ENCODE assay signal across 1 cellular context in genomic region chr2:179580378-179581146, GRCh38.
TF ChIP-seq lines count a peak whose summit lies in the region.

No MANE protein-coding gene starts in this region.

TF ChIP-seq in HepG2, 621 proteins besides CTCF, POLR2A, EP300 and RAD21 (continued from another document and continues in another):
- TF ChIP-seq ZBTB39 (CRISPR knock-in tag; IDR thresholded peaks at IDR 0.05), result no peak
- TF ChIP-seq ZNF550 (CRISPR knock-in tag; IDR thresholded peaks at IDR 0.05; ENCODE audit: borderline replicate concordance), result no peak
- no peak for TF ChIP-seq ZNF546 (CRISPR knock-in tag; conservative IDR thresholded peaks at IDR 0.05)
- peak; percentile 37; the same call in 1 of the 2 replicates for TF ChIP-seq ZNF614 (CRISPR knock-in tag; IDR thresholded peaks at IDR 0.05; ENCODE audit: borderline replicate concordance)
- no peak for TF ChIP-seq ATF7 (IDR thresholded peaks at IDR 0.05)
- TF ChIP-seq ATF7 (CRISPR knock-in tag; IDR thresholded peaks at IDR 0.05), result no peak
- no peak for TF ChIP-seq ZNF589 (CRISPR knock-in tag; conservative IDR thresholded peaks at IDR 0.05)
- TF ChIP-seq ZNF816 (CRISPR knock-in tag; IDR thresholded peaks at IDR 0.05; ENCODE audit: borderline replicate concordance), result no peak
- no peak for TF ChIP-seq RFX3 (CRISPR knock-in tag; IDR thresholded peaks at IDR 0.05)
- no peak for TF ChIP-seq POLR2AphosphoS2 (IDR thresholded peaks at IDR 0.05; ENCODE audit: low read depth, low read length)
- no peak for TF ChIP-seq ZNF510 (CRISPR knock-in tag; IDR thresholded peaks at IDR 0.05; ENCODE audit: low read depth)
- no peak for TF ChIP-seq KLF6 (CRISPR knock-in tag; IDR thresholded peaks at IDR 0.05)
- peak; percentile 54 for TF ChIP-seq ZNF781 (CRISPR knock-in tag; IDR thresholded peaks at IDR 0.05; ENCODE audit: borderline replicate concordance, not compliant biosample characterization)
- TF ChIP-seq TBX3 (IDR thresholded peaks at IDR 0.05; ENCODE audit: borderline replicate concordance), result no peak
- TF ChIP-seq ZNF672 (CRISPR knock-in tag; IDR thresholded peaks at IDR 0.05), result no peak
- peak; percentile 48; the same call in 1 of the 2 replicates for TF ChIP-seq ISL2 (CRISPR knock-in tag; IDR thresholded peaks at IDR 0.05)
- peak; percentile 17; the same call in 1 of the 2 replicates for TF ChIP-seq NCOR1 (IDR thresholded peaks at IDR 0.05; ENCODE audit: borderline replicate concordance, low read length)
- TF ChIP-seq ZFP1 (CRISPR knock-in tag; IDR thresholded peaks at IDR 0.05), result 0 out of 2 replicates have a peak, but pooled peaks have one; percentile 69
- no peak for TF ChIP-seq STAT5B (CRISPR knock-in tag; IDR thresholded peaks at IDR 0.05)
- TF ChIP-seq MLXIP (CRISPR knock-in tag; IDR thresholded peaks at IDR 0.05; ENCODE audit: borderline replicate concordance), result no peak
- TF ChIP-seq REXO4 (CRISPR knock-in tag; IDR thresholded peaks at IDR 0.05; ENCODE audit: borderline replicate concordance), result no peak
- no peak for TF ChIP-seq PRDM4 (CRISPR knock-in tag; IDR thresholded peaks at IDR 0.05; ENCODE audit: borderline replicate concordance)
- TF ChIP-seq ATM (IDR thresholded peaks at IDR 0.05; ENCODE audit: borderline replicate concordance), result no peak
- TF ChIP-seq TEF (CRISPR knock-in tag; IDR thresholded peaks at IDR 0.05), result peak; percentile 55; the same call in 1 of the 2 replicates
- no peak for TF ChIP-seq ELF1 (CRISPR knock-in tag; IDR thresholded peaks at IDR 0.05)
- no peak for TF ChIP-seq THAP7 (CRISPR knock-in tag; IDR thresholded peaks at IDR 0.05)
- TF ChIP-seq ARNTL (CRISPR knock-in tag; IDR thresholded peaks at IDR 0.05), result no peak
- TF ChIP-seq SOX6 (IDR thresholded peaks at IDR 0.05), result no peak
- peak; percentile 58; the same call in 1 of the 2 replicates for TF ChIP-seq SOX6 (CRISPR knock-in tag; IDR thresholded peaks at IDR 0.05)
- no peak for TF ChIP-seq EZH2 (conservative IDR thresholded peaks at IDR 0.05; ENCODE audit: low read depth, low read length)
- TF ChIP-seq ZNF747 (CRISPR knock-in tag; IDR thresholded peaks at IDR 0.05; ENCODE audit: borderline replicate concordance), result no peak
- TF ChIP-seq ZNF703 (CRISPR knock-in tag; IDR thresholded peaks at IDR 0.05; ENCODE audit: borderline replicate concordance), result no peak
- TF ChIP-seq ZNF234 (CRISPR knock-in tag; conservative IDR thresholded peaks at IDR 0.05), result no peak
- peak; percentile 71 for TF ChIP-seq SALL1 (CRISPR knock-in tag; IDR thresholded peaks at IDR 0.05)
- TF ChIP-seq ASH2L (IDR thresholded peaks at IDR 0.05; ENCODE audit: insufficient read length, low read depth, low read length), result no peak
- no peak for TF ChIP-seq SETDB1 (CRISPR knock-in tag; IDR thresholded peaks at IDR 0.05; ENCODE audit: borderline replicate concordance)
- no peak for TF ChIP-seq ZNF333 (CRISPR knock-in tag; IDR thresholded peaks at IDR 0.05; ENCODE audit: borderline replicate concordance)
- no peak for TF ChIP-seq SNAPC5 (CRISPR knock-in tag; IDR thresholded peaks at IDR 0.05; ENCODE audit: borderline replicate concordance)
- TF ChIP-seq SALL2 (CRISPR knock-in tag; IDR thresholded peaks at IDR 0.05), result no peak
- TF ChIP-seq ELF4 (CRISPR knock-in tag; IDR thresholded peaks at IDR 0.05; ENCODE audit: borderline replicate concordance), result 0 out of 2 replicates have a peak, but pooled peaks have one; percentile 8
- 0 out of 2 replicates have a peak, but pooled peaks have one; percentile 17 for TF ChIP-seq FOXO4 (CRISPR knock-in tag; conservative IDR thresholded peaks at IDR 0.05)
- no peak for TF ChIP-seq RERE (CRISPR knock-in tag; IDR thresholded peaks at IDR 0.05; ENCODE audit: low read depth)
- TF ChIP-seq ZBTB33 (CRISPR knock-in tag; IDR thresholded peaks at IDR 0.05), result no peak
- no peak for TF ChIP-seq ZNF232 (CRISPR knock-in tag; IDR thresholded peaks at IDR 0.05; ENCODE audit: borderline replicate concordance)
- peak; percentile 95 for TF ChIP-seq ZMYM4 (CRISPR knock-in tag; IDR thresholded peaks at IDR 0.05)
- TF ChIP-seq ZNF607 (CRISPR knock-in tag; IDR thresholded peaks at IDR 0.05; ENCODE audit: borderline replicate concordance), result no peak
- no peak for TF ChIP-seq TAF15 (IDR thresholded peaks at IDR 0.05; ENCODE audit: low read depth, low read length, poor library complexity, severe bottlenecking)
- TF ChIP-seq ZNF354B (CRISPR knock-in tag; IDR thresholded peaks at IDR 0.05), result no peak
- no peak for TF ChIP-seq IRX3 (CRISPR knock-in tag; IDR thresholded peaks at IDR 0.05; ENCODE audit: borderline replicate concordance, low read depth)
- TF ChIP-seq SOX5 (CRISPR knock-in tag; IDR thresholded peaks at IDR 0.05; ENCODE audit: borderline replicate concordance), result peak; percentile 51; the same call in 1 of the 2 replicates
- no peak for TF ChIP-seq ZNF775 (CRISPR knock-in tag; IDR thresholded peaks at IDR 0.05; ENCODE audit: borderline replicate concordance)
- TF ChIP-seq ZNF652 (CRISPR knock-in tag; IDR thresholded peaks at IDR 0.05; ENCODE audit: borderline replicate concordance, low read depth), result no peak
